In genomic region chr7:102991540-102992214, GRCh38 we compare ENCODE assay signal across 1 cellular context.
TF ChIP-seq lines count a peak whose summit lies in the region.

No MANE protein-coding gene starts in this region.

TF ChIP-seq in HEK293, 187 proteins besides CTCF, POLR2A, EP300 and RAD21 (continued from another document and continues in another):
- TF ChIP-seq, protein P1, sequence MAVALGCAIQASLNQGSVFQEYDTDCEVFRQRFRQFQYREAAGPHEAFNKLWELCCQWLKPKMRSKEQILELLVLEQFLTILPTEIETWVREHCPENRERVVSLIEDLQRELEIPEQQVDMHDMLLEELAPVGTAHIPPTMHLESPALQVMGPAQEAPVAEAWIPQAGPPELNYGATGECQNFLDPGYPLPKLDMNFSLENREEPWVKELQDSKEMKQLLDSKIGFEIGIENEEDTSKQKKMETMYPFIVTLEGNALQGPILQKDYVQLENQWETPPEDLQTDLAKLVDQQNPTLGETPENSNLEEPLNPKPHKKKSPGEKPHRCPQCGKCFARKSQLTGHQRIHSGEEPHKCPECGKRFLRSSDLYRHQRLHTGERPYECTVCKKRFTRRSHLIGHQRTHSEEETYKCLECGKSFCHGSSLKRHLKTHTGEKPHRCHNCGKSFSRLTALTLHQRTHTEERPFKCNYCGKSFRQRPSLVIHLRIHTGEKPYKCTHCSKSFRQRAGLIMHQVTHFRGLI (tag by site-specific recombination; IDR thresholded peaks at IDR 0.05): peak; percentile 38; the same call in 1 of the 2 replicates
- TF ChIP-seq SCRT1 (tag by site-specific recombination; IDR thresholded peaks at IDR 0.05; ENCODE audit: borderline replicate concordance): no peak
- TF ChIP-seq ZNF621 (tag by site-specific recombination; IDR thresholded peaks at IDR 0.05): no peak
- peak; percentile 98 for TF ChIP-seq ZNF133 (tag by site-specific recombination; IDR thresholded peaks at IDR 0.05)
- no peak for TF ChIP-seq KLF1 (tag by site-specific recombination; IDR thresholded peaks at IDR 0.05)
- TF ChIP-seq ZNF221 (tag by site-specific recombination; IDR thresholded peaks at IDR 0.05; ENCODE audit: borderline replicate concordance): no peak
- 0 out of 2 replicates have a peak, but pooled peaks have one; percentile 21 for TF ChIP-seq ZSCAN30 (tag by site-specific recombination; IDR thresholded peaks at IDR 0.05)
- TF ChIP-seq, protein P2, sequence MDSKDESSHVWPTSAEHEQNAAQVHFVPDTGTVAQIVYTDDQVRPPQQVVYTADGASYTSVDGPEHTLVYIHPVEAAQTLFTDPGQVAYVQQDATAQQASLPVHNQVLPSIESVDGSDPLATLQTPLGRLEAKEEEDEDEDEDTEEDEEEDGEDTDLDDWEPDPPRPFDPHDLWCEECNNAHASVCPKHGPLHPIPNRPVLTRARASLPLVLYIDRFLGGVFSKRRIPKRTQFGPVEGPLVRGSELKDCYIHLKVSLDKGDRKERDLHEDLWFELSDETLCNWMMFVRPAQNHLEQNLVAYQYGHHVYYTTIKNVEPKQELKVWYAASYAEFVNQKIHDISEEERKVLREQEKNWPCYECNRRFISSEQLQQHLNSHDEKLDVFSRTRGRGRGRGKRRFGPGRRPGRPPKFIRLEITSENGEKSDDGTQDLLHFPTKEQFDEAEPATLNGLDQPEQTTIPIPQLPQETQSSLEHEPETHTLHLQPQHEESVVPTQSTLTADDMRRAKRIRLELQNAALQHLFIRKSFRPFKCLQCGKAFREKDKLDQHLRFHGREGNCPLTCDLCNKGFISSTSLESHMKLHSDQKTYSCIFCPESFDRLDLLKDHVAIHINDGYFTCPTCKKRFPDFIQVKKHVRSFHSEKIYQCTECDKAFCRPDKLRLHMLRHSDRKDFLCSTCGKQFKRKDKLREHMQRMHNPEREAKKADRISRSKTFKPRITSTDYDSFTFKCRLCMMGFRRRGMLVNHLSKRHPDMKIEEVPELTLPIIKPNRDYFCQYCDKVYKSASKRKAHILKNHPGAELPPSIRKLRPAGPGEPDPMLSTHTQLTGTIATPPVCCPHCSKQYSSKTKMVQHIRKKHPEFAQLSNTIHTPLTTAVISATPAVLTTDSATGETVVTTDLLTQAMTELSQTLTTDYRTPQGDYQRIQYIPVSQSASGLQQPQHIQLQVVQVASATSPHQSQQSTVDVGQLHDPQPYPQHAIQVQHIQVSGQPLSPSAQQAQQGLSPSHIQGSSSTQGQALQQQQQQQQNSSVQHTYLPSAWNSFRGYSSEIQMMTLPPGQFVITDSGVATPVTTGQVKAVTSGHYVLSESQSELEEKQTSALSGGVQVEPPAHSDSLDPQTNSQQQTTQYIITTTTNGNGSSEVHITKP (tag by site-specific recombination; IDR thresholded peaks at IDR 0.05): peak; percentile 62; the same call in 1 of the 2 replicates
- TF ChIP-seq ZNF76 (tag by site-specific recombination; IDR thresholded peaks at IDR 0.05; ENCODE audit: borderline replicate concordance, low read depth): no peak; the same call in 1 of the 2 replicates
- TF ChIP-seq ZNF629 (tag by site-specific recombination; IDR thresholded peaks at IDR 0.05): peak; percentile 93
- TF ChIP-seq, protein P3, sequence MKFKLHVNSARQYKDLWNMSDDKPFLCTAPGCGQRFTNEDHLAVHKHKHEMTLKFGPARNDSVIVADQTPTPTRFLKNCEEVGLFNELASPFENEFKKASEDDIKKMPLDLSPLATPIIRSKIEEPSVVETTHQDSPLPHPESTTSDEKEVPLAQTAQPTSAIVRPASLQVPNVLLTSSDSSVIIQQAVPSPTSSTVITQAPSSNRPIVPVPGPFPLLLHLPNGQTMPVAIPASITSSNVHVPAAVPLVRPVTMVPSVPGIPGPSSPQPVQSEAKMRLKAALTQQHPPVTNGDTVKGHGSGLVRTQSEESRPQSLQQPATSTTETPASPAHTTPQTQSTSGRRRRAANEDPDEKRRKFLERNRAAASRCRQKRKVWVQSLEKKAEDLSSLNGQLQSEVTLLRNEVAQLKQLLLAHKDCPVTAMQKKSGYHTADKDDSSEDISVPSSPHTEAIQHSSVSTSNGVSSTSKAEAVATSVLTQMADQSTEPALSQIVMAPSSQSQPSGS (tag by site-specific recombination; IDR thresholded peaks at IDR 0.05; ENCODE audit: low read depth): no peak
- TF ChIP-seq ZNF571 (tag by site-specific recombination; IDR thresholded peaks at IDR 0.05): no peak
- TF ChIP-seq ZNF624 (tag by site-specific recombination; IDR thresholded peaks at IDR 0.05): no peak
- TF ChIP-seq, protein P4, sequence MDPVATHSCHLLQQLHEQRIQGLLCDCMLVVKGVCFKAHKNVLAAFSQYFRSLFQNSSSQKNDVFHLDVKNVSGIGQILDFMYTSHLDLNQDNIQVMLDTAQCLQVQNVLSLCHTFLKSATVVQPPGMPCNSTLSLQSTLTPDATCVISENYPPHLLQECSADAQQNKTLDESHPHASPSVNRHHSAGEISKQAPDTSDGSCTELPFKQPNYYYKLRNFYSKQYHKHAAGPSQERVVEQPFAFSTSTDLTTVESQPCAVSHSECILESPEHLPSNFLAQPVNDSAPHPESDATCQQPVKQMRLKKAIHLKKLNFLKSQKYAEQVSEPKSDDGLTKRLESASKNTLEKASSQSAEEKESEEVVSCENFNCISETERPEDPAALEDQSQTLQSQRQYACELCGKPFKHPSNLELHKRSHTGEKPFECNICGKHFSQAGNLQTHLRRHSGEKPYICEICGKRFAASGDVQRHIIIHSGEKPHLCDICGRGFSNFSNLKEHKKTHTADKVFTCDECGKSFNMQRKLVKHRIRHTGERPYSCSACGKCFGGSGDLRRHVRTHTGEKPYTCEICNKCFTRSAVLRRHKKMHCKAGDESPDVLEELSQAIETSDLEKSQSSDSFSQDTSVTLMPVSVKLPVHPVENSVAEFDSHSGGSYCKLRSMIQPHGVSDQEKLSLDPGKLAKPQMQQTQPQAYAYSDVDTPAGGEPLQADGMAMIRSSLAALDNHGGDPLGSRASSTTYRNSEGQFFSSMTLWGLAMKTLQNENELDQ (tag by site-specific recombination; IDR thresholded peaks at IDR 0.05; ENCODE audit: low read depth): no peak
- TF ChIP-seq PATZ1 (tag by site-specific recombination; IDR thresholded peaks at IDR 0.05): peak; percentile 64; the same call in 1 of the 2 replicates
- TF ChIP-seq ZNF792 (tag by site-specific recombination; IDR thresholded peaks at IDR 0.05): no peak; the same call in 1 of the 2 replicates
- TF ChIP-seq ZNF366 (tag by site-specific recombination; conservative IDR thresholded peaks at IDR 0.05): peak; percentile 89
- peak; percentile 89; the same call in 1 of the 2 replicates for TF ChIP-seq ZNF394 (tag by site-specific recombination; IDR thresholded peaks at IDR 0.05; ENCODE audit: borderline replicate concordance)
- no peak for TF ChIP-seq ZNF280D (tag by site-specific recombination; IDR thresholded peaks at IDR 0.05)
- no peak for TF ChIP-seq PRDM2 (tag by site-specific recombination; IDR thresholded peaks at IDR 0.05; ENCODE audit: borderline replicate concordance)
- no peak for TF ChIP-seq ZNF785 (tag by site-specific recombination; IDR thresholded peaks at IDR 0.05)
- TF ChIP-seq ZFP3 (tag by site-specific recombination; IDR thresholded peaks at IDR 0.05; ENCODE audit: low read depth): no peak
- TF ChIP-seq ZNF23 (tag by site-specific recombination; IDR thresholded peaks at IDR 0.05; ENCODE audit: borderline replicate concordance): no peak
- no peak for TF ChIP-seq ZNF514 (tag by site-specific recombination; IDR thresholded peaks at IDR 0.05)
- TF ChIP-seq, protein P5, sequence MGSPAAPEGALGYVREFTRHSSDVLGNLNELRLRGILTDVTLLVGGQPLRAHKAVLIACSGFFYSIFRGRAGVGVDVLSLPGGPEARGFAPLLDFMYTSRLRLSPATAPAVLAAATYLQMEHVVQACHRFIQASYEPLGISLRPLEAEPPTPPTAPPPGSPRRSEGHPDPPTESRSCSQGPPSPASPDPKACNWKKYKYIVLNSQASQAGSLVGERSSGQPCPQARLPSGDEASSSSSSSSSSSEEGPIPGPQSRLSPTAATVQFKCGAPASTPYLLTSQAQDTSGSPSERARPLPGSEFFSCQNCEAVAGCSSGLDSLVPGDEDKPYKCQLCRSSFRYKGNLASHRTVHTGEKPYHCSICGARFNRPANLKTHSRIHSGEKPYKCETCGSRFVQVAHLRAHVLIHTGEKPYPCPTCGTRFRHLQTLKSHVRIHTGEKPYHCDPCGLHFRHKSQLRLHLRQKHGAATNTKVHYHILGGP (tag by site-specific recombination; IDR thresholded peaks at IDR 0.05): no peak
- peak; percentile 84; the same call in 1 of the 2 replicates for TF ChIP-seq ZNF324 (tag by site-specific recombination; IDR thresholded peaks at IDR 0.05)
- TF ChIP-seq KLF16 (tag by site-specific recombination; IDR thresholded peaks at IDR 0.05): no peak
- TF ChIP-seq ZNF626 (tag by site-specific recombination; IDR thresholded peaks at IDR 0.05): peak; percentile 41; the same call in 1 of the 2 replicates
- TF ChIP-seq ZNF610 (tag by site-specific recombination; IDR thresholded peaks at IDR 0.05; ENCODE audit: borderline replicate concordance): no peak
- TF ChIP-seq, protein P6, sequence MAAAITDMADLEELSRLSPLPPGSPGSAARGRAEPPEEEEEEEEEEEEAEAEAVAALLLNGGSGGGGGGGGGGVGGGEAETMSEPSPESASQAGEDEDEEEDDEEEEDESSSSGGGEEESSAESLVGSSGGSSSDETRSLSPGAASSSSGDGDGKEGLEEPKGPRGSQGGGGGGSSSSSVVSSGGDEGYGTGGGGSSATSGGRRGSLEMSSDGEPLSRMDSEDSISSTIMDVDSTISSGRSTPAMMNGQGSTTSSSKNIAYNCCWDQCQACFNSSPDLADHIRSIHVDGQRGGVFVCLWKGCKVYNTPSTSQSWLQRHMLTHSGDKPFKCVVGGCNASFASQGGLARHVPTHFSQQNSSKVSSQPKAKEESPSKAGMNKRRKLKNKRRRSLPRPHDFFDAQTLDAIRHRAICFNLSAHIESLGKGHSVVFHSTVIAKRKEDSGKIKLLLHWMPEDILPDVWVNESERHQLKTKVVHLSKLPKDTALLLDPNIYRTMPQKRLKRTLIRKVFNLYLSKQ (tag by site-specific recombination; IDR thresholded peaks at IDR 0.05; ENCODE audit: borderline replicate concordance): no peak
